25 cellular contexts compared by ENCODE assay signal in genomic region chr4:109721033-109721432, GRCh38. TPM values are rescaled to one million over a fixed set of nuclear protein-coding genes. Genes with fewer than 3 reads are reported as not detected.
DNase-seq lines count a peak whose midpoint lies in the region; ATAC-seq, FAIRE-seq and TF ChIP-seq lines count a peak whose summit lies in the region.
"Had no signal": no experiment of that assay in that cellular context is flagged by ENCODE, and none has a peak within 500 bp of the region (broad histone marks: within the 10 kb centered on the region; RNA-seq: fewer than 3 reads in every experiment).

No MANE protein-coding gene starts in this region.

- no peak overlapping the region for H4K5ac ChIP-seq in IMR-90 (ENCODE audit: low read depth, low read length)

- H3K36me3 ChIP-seq in IMR-90 (ENCODE audit: control insufficient read depth, insufficient read depth, low read length) (no peaks in the 10 kb centered on the region), K562 (ENCODE audit: control insufficient read depth, insufficient read depth, low read length) (peaks cover 86% of the 10 kb centered on the region), mesenchymal stem cell (ENCODE audit: control insufficient read depth in 1 of 2, insufficient read depth in 2 of 2, low read depth in 1 of 2, low read length in 2 of 2) (peaks cover 0 to 15% of the 10 kb centered on the region in 2 experiments)

- H3K4me3 ChIP-seq in IMR-90 (ENCODE audit: insufficient read depth, low read depth, low read length) (no peak overlapping the region), K562 (no peak overlapping the region), mesenchymal stem cell (ENCODE audit: insufficient read depth in 1 of 2, low read depth in 1 of 2, low read length in 2 of 2) (no peak overlapping the region)
- H3K4me3 ChIP-seq: skin epidermis, tibial artery had no signal

- H4K20me1 ChIP-seq in IMR-90 (ENCODE audit: insufficient read depth, low read length) (no peaks in the 10 kb centered on the region), K562 (replicated peaks; ENCODE audit: control insufficient read depth, insufficient read depth, low read length) (0 out of 2 replicates have a peak, but pooled peaks cover 2% of the 10 kb centered on the region)

- no peak for TF ChIP-seq RAD21 in IMR-90 (IDR thresholded peaks at IDR 0.05; ENCODE audit: low read length)
- no peak for TF ChIP-seq RAD21 in K562 (CRISPR knock-in tag; conservative IDR thresholded peaks at IDR 0.05 in 1 of 2, IDR thresholded peaks at IDR 0.05 in 1 of 2)

- H3K4ac ChIP-seq in IMR-90 (ENCODE audit: low read depth, low read length) (no peak overlapping the region), mesenchymal stem cell (ENCODE audit: low read depth in 1 of 2, low read length in 2 of 2) (no peak overlapping the region)

- no peak for TF ChIP-seq EP300 in K562 (IDR thresholded peaks at IDR 0.05; ENCODE audit: low read length)

- H2AK5ac ChIP-seq in IMR-90 (ENCODE audit: low read depth, low read length) (no peak overlapping the region), mesenchymal stem cell (ENCODE audit: low read length, severe bottlenecking) (no peak overlapping the region)

- no peak overlapping the region for H3K18ac ChIP-seq in IMR-90 (ENCODE audit: low read depth, low read length)
- no peak overlapping the region for H3K18ac ChIP-seq in mesenchymal stem cell (ENCODE audit: low read depth in 1 of 2, low read length in 2 of 2)

- BruUV-seq in IMR-90 (replicated peaks; lab: Mats Ljungman, UMichigan) (no TSS peak), K562 (replicated peaks; lab: Mats Ljungman, UMichigan) (no TSS peak)

- H3K56ac ChIP-seq in IMR-90 (ENCODE audit: extremely low read depth, insufficient read depth, low read length), result no peak overlapping the region

- H2BK15ac ChIP-seq in IMR-90 (ENCODE audit: low read depth, low read length), result no peak overlapping the region
- no peak overlapping the region for H2BK15ac ChIP-seq in mesenchymal stem cell (ENCODE audit: low read depth, poor library complexity, severe bottlenecking)

- H3K27me3 ChIP-seq in IMR-90 (ENCODE audit: control insufficient read depth, insufficient read depth, low read length) (no peaks in the 10 kb centered on the region), K562 (ENCODE audit: control insufficient read depth in 2 of 2, insufficient read depth in 2 of 2, low read length in 2 of 2) (no peaks in the 10 kb centered on the region), mesenchymal stem cell (ENCODE audit: control insufficient read depth in 1 of 2, insufficient read depth in 1 of 2, low read length in 2 of 2) (no peaks in the 10 kb centered on the region)
- H3K27me3 ChIP-seq: tibial artery had no signal

- H3K4me2 ChIP-seq in IMR-90 (ENCODE audit: low read depth, low read length) (no peak overlapping the region), K562 (ENCODE audit: insufficient read depth, low read length) (no peak overlapping the region), mesenchymal stem cell (ENCODE audit: low read length, poor library complexity, severe bottlenecking) (no peak overlapping the region)

- no peak overlapping the region for H4K91ac ChIP-seq in IMR-90 (ENCODE audit: insufficient read depth, low read depth, low read length)
- H4K91ac ChIP-seq in mesenchymal stem cell (ENCODE audit: low read length), result no peak overlapping the region

- H3K9ac ChIP-seq in IMR-90 (ENCODE audit: low read depth, low read length) (no peak overlapping the region), K562 (ENCODE audit: insufficient read depth in 1 of 2, low read depth in 2 of 2, low read length in 2 of 2) (no peak overlapping the region), mesenchymal stem cell (ENCODE audit: low read length) (no peak overlapping the region)

- no peak overlapping the region for H2BK5ac ChIP-seq in IMR-90 (ENCODE audit: low read depth, low read length, poor library complexity, severe bottlenecking)
- no peak overlapping the region for H2BK5ac ChIP-seq in mesenchymal stem cell (ENCODE audit: low read depth, low read length, poor library complexity, severe bottlenecking)

- H3K9me1 ChIP-seq in IMR-90 (ENCODE audit: insufficient read depth, low read length) (no peaks in the 10 kb centered on the region), K562 (ENCODE audit: control insufficient read depth, insufficient read depth, low read length) (no peaks in the 10 kb centered on the region)

- ATAC-seq in IMR-90 (ENCODE audit: low read depth) (0 out of 2 replicates have a peak, but pooled peaks have one; percentile 27), K562 (peak; percentile 77), esophagus mucosa (no peak), sciatic nerve (no peak)
- ATAC-seq: CD8-positive, alpha-beta T cell; T-helper 17 cell had no signal

- no CpG with 5 or more reads among the region's 7 CpGs for WGBS in IMR-90 (ENCODE audit: extremely low coverage in 2 of 2, insufficient read length in 1 of 2), 2 experiments
- 40% methylated on average over 3 of the region's 7 CpGs for WGBS in K562 (ENCODE audit: insufficient coverage, low coverage, missing lambda C conversion rate)
- WGBS in mesenchymal stem cell, result 69% methylated on average over 6 of the region's 7 CpGs

- in situ Hi-C loops in IMR-90 (cut with MboI; ENCODE audit: low sequenced_read_pairs), result loop anchor here (10.0 kb wide), 1 partner anchor 286 kb away; the partner anchor contains the start of gene SEC24B
- in situ Hi-C loops in K562 (cut with MboI), result no loop called here

- no peak overlapping the region for H2AK9ac ChIP-seq in IMR-90 (replicated peaks; ENCODE audit: low read depth, low read length, poor library complexity)

- peaks cover 16 to 19% of the 10 kb centered on the region in 2 experiments for H3K79me1 ChIP-seq in IMR-90 (ENCODE audit: low read depth in 1 of 2, low read length in 2 of 2)
- H3K79me1 ChIP-seq in mesenchymal stem cell (replicated peaks; ENCODE audit: low read length, poor library complexity, severe bottlenecking), result peaks cover 16% of the 10 kb centered on the region

- dilution Hi-C loops in IMR-90 (cut with HindIII; ENCODE audit: low sequenced_read_pairs, unreplicated experiment), result no loop called here

- H3K14ac ChIP-seq in IMR-90 (replicated peaks; ENCODE audit: low read depth, low read length), result no peak overlapping the region; the same call in 1 of the 2 replicates
- H3K14ac ChIP-seq in mesenchymal stem cell (ENCODE audit: low read length in 2 of 2), result no peak overlapping the region

- H4K8ac ChIP-seq in IMR-90 (ENCODE audit: low read depth in 2 of 2, low read length in 2 of 2), result no peak overlapping the region
- H4K8ac ChIP-seq in mesenchymal stem cell (ENCODE audit: low read length), result no peak overlapping the region

- CTCF ChIA-PET in IMR-90 (lab: Yijun Ruan, JAX) (no interaction called here), K562 (lab: Yijun Ruan, JAX; ENCODE audit: low intra/inter-chr PET ratio) (no interaction called here)

- H2BK120ac ChIP-seq in IMR-90 (ENCODE audit: low read depth, low read length) (no peak overlapping the region), mesenchymal stem cell (ENCODE audit: low read depth, low read length) (no peak overlapping the region)

- intact Hi-C loops in IMR-90 (cut with micrococcal nuclease) (no loop called here), K562 (cut with micrococcal nuclease) (no loop called here), sciatic nerve (cut with DNase I) (no loop called here)

- TF ChIP-seq POLR2A in IMR-90 (IDR thresholded peaks at IDR 0.05; ENCODE audit: low read depth, low read length) (no peak), K562 (conservative IDR thresholded peaks at IDR 0.05) (no peak)

- TF ChIP-seq CTCF in IMR-90 (conservative IDR thresholded peaks at IDR 0.05; ENCODE audit: low read depth, low read length) (no peak), K562 (IDR thresholded peaks at IDR 0.05 in 2 of 3, conservative IDR thresholded peaks at IDR 0.05 in 1 of 3; ENCODE audit: insufficient read depth in 2 of 3, low read depth in 1 of 3, low read length in 3 of 3) (no peak)

- H3K79me2 ChIP-seq in K562 (ENCODE audit: control insufficient read depth, insufficient read depth, low read length), result peaks cover 78% of the 10 kb centered on the region

- H3K27ac ChIP-seq in IMR-90 (ENCODE audit: insufficient read depth, low read length), result no peak overlapping the region
- H3K27ac ChIP-seq in K562 (ENCODE audit: extremely low read depth, low read depth, low read length), result peak overlapping the region; percentile 67; the same call in 2 of the 3 replicates
- no peak overlapping the region for H3K27ac ChIP-seq in mesenchymal stem cell (ENCODE audit: low read length, poor library complexity, severe bottlenecking)
- H3K27ac ChIP-seq: skin epidermis, tibial artery, VCaP had no signal

- peak; percentile 63 for FAIRE-seq in K562 (lab: Jason Lieb, UNC)

- H3K9me3 ChIP-seq in IMR-90 (ENCODE audit: control insufficient read depth, insufficient read depth, low read length) (peaks cover 2% of the 10 kb centered on the region; the same call in 1 of the 2 replicates), K562 (replicated peaks; ENCODE audit: control insufficient read depth, insufficient read depth, low read depth, low read length) (no peaks in the 10 kb centered on the region; the same call in 1 of the 2 replicates), mesenchymal stem cell (ENCODE audit: control insufficient read depth, low read length) (no peaks in the 10 kb centered on the region)
- H3K9me3 ChIP-seq: tibial artery had no signal

- H3K4me1 ChIP-seq in IMR-90 (ENCODE audit: control insufficient read depth, insufficient read depth, low read length) (0 out of 2 replicates have a peak, but pooled peaks cover 3% of the 10 kb centered on the region), K562 (replicated peaks in 1 of 2; ENCODE audit: control insufficient read depth in 2 of 2, insufficient read depth in 2 of 2, low read length in 2 of 2) (peaks cover 0 to 13% of the 10 kb centered on the region in 2 experiments; a peak in 2 of 5 replicates), mesenchymal stem cell (ENCODE audit: control insufficient read depth, insufficient read depth, low read depth, low read length) (no peaks in the 10 kb centered on the region)
- H3K4me1 ChIP-seq: tibial artery had no signal

- no peak overlapping the region for H2BK12ac ChIP-seq in mesenchymal stem cell (ENCODE audit: low read length in 2 of 2)

- H2BK20ac ChIP-seq in IMR-90 (ENCODE audit: low read depth, low read length), result 0 out of 2 replicates have a peak overlapping the region, but pooled peaks have one; percentile 3

- no peak overlapping the region; the same call in 1 of the 2 replicates for H3K23ac ChIP-seq in IMR-90 (ENCODE audit: low read depth, low read length)
- no peak overlapping the region for H3K23ac ChIP-seq in mesenchymal stem cell (ENCODE audit: low read length in 2 of 2)

- DNase-seq in EL (peak; percentile 61), IMR-90 (peak; percentile 70), K562 (ENCODE audit: extremely low read depth in 1 of 4, low spot score in 3 of 4) (peak; percentile 55 to 78 (median 64)), mesenchymal stem cell (peak; percentile 51), HUDEP-2 (lab: John Stamatoyannopoulos, UW; ENCODE audit: unreplicated experiment in 76 of 76) (no peak), sciatic nerve (ENCODE audit: low spot score) (no peak)
- no peak for DNase-seq in stimulated activated CD4-positive, alpha-beta T cell treated with anti-CD3 and anti-CD28 coated beads, Interleukin-4, amount 100 ng/mL, for 1 hour
- DNase-seq: activated CD4-positive, alpha-beta T cell treated with anti-CD3 and anti-CD28 coated beads, Interleukin-2, amount 50 U/mL, for 1 hour; activated CD8-positive, alpha-beta memory T cell treated with anti-CD3 and anti-CD28 coated beads, Interleukin-2, amount 50 U/mL, for 4 hours; activated effector memory CD4-positive, alpha-beta T cell treated with Interleukin-2 at 50 U/mL for 16 hours; CD8-positive, alpha-beta T cell; dermis blood vessel endothelial cell; DMS153; H7; left cardiac atrium; NCI-H1417 treated with DMSO at 0.1 percent for 48 hours; NCI-H526 treated with DMSO at 0.1 percent for 48 hours; nephron progenitor cell; SIG-M5; stimulated activated CD4-positive, alpha-beta T cell treated with anti-CD3 and anti-CD28 coated beads, Interleukin-2, amount 100 ng/mL, for 48 hours; T-helper 17 cell; tibial artery had no signal

- H2AFZ ChIP-seq in IMR-90 (replicated peaks; ENCODE audit: low read length, poor library complexity), result no peak overlapping the region
- H2AFZ ChIP-seq in K562 (ENCODE audit: low read depth, low read length), result no peak overlapping the region
- no peak overlapping the region for H2AFZ ChIP-seq in mesenchymal stem cell (ENCODE audit: low read depth, low read length)

- POLR2A ChIA-PET in IMR-90 (lab: Charles Lee; ENCODE audit: unreplicated experiment) (no interaction called here), K562 (lab: Yijun Ruan, JAX) (interaction anchor here (0.6 to 1.0 kb wide), 3 partner anchors 10 to 210 kb away, joined by 3 to 5 read pairs (median 4); no protein-coding TSS in a partner anchor)

RNA-seq across cellular contexts. Expression of gene PLA2G12A, which starts 8.8 kb away (rescaled TPM):
- 8.9 and 17.4 TPM in 2 replicates for total RNA-seq in IMR-90 (2012; rRNA removed)
- polyA plus RNA-seq in IMR-90 (2012; rRNA removed), result 10.3 and 12.0 TPM in 2 replicates
- polyA plus RNA-seq in IMR-90 (2012; cell fraction: cytosol; rRNA removed), result 5.8 and 16.9 TPM in 2 replicates
- 2.3 and 5.0 TPM in 2 replicates for polyA plus RNA-seq in IMR-90 (2012; cell fraction: nucleus; rRNA removed; ENCODE audit: low replicate concordance)
- 43.6 and 47.1 TPM in 2 replicates for total RNA-seq in K562 (2011; cell fraction: chromatin; rRNA removed; ENCODE audit: low replicate concordance)
- total RNA-seq in K562 (2011; cell fraction: nucleolus; rRNA removed), result 20.8 and 67.1 TPM in 2 replicates
- total RNA-seq in K562 (2011; cell fraction: nucleoplasm; rRNA removed), result 55.1 and 66.2 TPM in 2 replicates
- 29.4 and 39.8 TPM in 2 replicates for total RNA-seq in K562 (2014; rRNA removed)
- total RNA-seq in K562 (2014; rRNA removed; fragmentation: Illumina TruSeq; extraction: Trizol), result 132 and 135 TPM in 2 replicates
- total RNA-seq in K562 (2015; rRNA removed; fragmentation: Illumina TruSeq; extraction: Trizol), result 98.1 and 103 TPM in 2 replicates
- 92.3 and 94.7 TPM in 2 replicates for total RNA-seq in K562 (2021)
- 202 and 226 TPM in 2 replicates for polyA plus RNA-seq in K562 (2011; rRNA removed)
- 38.2 and 45.9 TPM in 2 replicates for polyA plus RNA-seq in K562 (2011; cell fraction: cytosol; rRNA removed)
- 49.3 and 54.8 TPM in 2 replicates for polyA plus RNA-seq in K562 (2011; cell fraction: nucleus; rRNA removed)
- 95.6 and 100 TPM in 2 replicates for polyA plus RNA-seq in K562 (2012)
- 77.9 and 80.5 TPM in 2 replicates for polyA plus RNA-seq in K562 (2014; fragmentation: Illumina TruSeq; extraction: Trizol)
- polyA plus RNA-seq in K562 (2014; fragmentation: Nextera tagmentation; extraction: Ambion mirVana), result 10 to 100 TPM; 24.2 to 24.6 TPM
- polyA plus RNA-seq in K562 (2014; rRNA removed), result 38.0 and 50.3 TPM in 2 replicates
- 228 and 290 TPM in 2 replicates for polyA minus RNA-seq in K562 (2011; rRNA and poly(A)+ RNA removed)
- polyA minus RNA-seq in K562 (2011; cell fraction: cytosol; rRNA and poly(A)+ RNA removed), result 60.1 and 93.2 TPM in 2 replicates
- 12.9 and 16.7 TPM in 2 replicates for polyA minus RNA-seq in K562 (2011; cell fraction: nucleus; rRNA and poly(A)+ RNA removed)
- 14.6 TPM for polyA plus RNA-seq in mesenchymal stem cell (2013, experiment 1 of 2)
- polyA plus RNA-seq in mesenchymal stem cell (2013, experiment 2 of 2), result 14.8 TPM
- 34.8 TPM for total RNA-seq in esophagus mucosa
- 26.4 TPM for total RNA-seq in sciatic nerve

RNA-seq across cellular contexts. Expression of gene CASP6, which starts 17.8 kb away (rescaled TPM):
- total RNA-seq in IMR-90 (2012; rRNA removed), result 44.1 and 45.0 TPM in 2 replicates
- 19.8 and 25.0 TPM in 2 replicates for polyA plus RNA-seq in IMR-90 (2012; rRNA removed)
- 9.0 and 9.4 TPM in 2 replicates for polyA plus RNA-seq in IMR-90 (2012; cell fraction: cytosol; rRNA removed)
- polyA plus RNA-seq in IMR-90 (2012; cell fraction: nucleus; rRNA removed; ENCODE audit: low replicate concordance), result 3.6 and 23.6 TPM in 2 replicates
- 8.4 and 10.8 TPM in 2 replicates for total RNA-seq in K562 (2011; cell fraction: chromatin; rRNA removed; ENCODE audit: low replicate concordance)
- total RNA-seq in K562 (2011; cell fraction: nucleolus; rRNA removed), result 6.1 and 7.5 TPM in 2 replicates
- total RNA-seq in K562 (2011; cell fraction: nucleoplasm; rRNA removed), result 5.4 and 8.3 TPM in 2 replicates
- 34.3 and 39.1 TPM in 2 replicates for total RNA-seq in K562 (2014; rRNA removed)
- total RNA-seq in K562 (2014; rRNA removed; fragmentation: Illumina TruSeq; extraction: Trizol), result 31.7 and 42.2 TPM in 2 replicates
- total RNA-seq in K562 (2015; rRNA removed; fragmentation: Illumina TruSeq; extraction: Trizol), result 47.7 and 48.1 TPM in 2 replicates
- total RNA-seq in K562 (2021), result 20.8 and 22.3 TPM in 2 replicates
- 56.7 and 72.7 TPM in 2 replicates for polyA plus RNA-seq in K562 (2011; rRNA removed)
- polyA plus RNA-seq in K562 (2011; cell fraction: cytosol; rRNA removed), result 24.9 and 48.9 TPM in 2 replicates
- polyA plus RNA-seq in K562 (2011; cell fraction: nucleus; rRNA removed), result 9.4 and 11.0 TPM in 2 replicates
- polyA plus RNA-seq in K562 (2012), result 31.2 and 32.9 TPM in 2 replicates
- polyA plus RNA-seq in K562 (2014; fragmentation: Illumina TruSeq; extraction: Trizol), result 52.1 and 57.5 TPM in 2 replicates
- polyA plus RNA-seq in K562 (2014; fragmentation: Nextera tagmentation; extraction: Ambion mirVana), result 10 to 100 TPM; 23.0 to 31.7 TPM
- 47.4 and 50.9 TPM in 2 replicates for polyA plus RNA-seq in K562 (2014; rRNA removed)
- polyA minus RNA-seq in K562 (2011; rRNA and poly(A)+ RNA removed), result 62.8 and 69.4 TPM in 2 replicates
- 16.0 and 25.0 TPM in 2 replicates for polyA minus RNA-seq in K562 (2011; cell fraction: cytosol; rRNA and poly(A)+ RNA removed)
- 2.0 and 8.3 TPM in 2 replicates for polyA minus RNA-seq in K562 (2011; cell fraction: nucleus; rRNA and poly(A)+ RNA removed)
- 18.3 TPM for polyA plus RNA-seq in mesenchymal stem cell (2013, experiment 1 of 2)
- polyA plus RNA-seq in mesenchymal stem cell (2013, experiment 2 of 2), result 18.2 TPM
- 15.8 TPM for total RNA-seq in esophagus mucosa
- 15.3 TPM for total RNA-seq in sciatic nerve

Comparison
In these comparisons a context has a peak if more than half of its experiments do, and no peak if none do; other contexts are left out.
1. DNase-seq: peak in EL (single experiment), IMR-90 (single experiment), K562 (4 of 4) and mesenchymal stem cell (single experiment); none in HUDEP-2 (0 of 76), sciatic nerve (single experiment) and stimulated activated CD4-positive, alpha-beta T cell treated with anti-CD3 and anti-CD28 coated beads, Interleukin-4, amount 100 ng/mL, for 1 hour (single experiment).
2. ATAC-seq: peak in IMR-90 (single experiment) and K562 (single experiment); none in esophagus mucosa (single experiment) and sciatic nerve (single experiment).